11 cellular contexts compared by ENCODE assay signal in the genomic region with DNA sequence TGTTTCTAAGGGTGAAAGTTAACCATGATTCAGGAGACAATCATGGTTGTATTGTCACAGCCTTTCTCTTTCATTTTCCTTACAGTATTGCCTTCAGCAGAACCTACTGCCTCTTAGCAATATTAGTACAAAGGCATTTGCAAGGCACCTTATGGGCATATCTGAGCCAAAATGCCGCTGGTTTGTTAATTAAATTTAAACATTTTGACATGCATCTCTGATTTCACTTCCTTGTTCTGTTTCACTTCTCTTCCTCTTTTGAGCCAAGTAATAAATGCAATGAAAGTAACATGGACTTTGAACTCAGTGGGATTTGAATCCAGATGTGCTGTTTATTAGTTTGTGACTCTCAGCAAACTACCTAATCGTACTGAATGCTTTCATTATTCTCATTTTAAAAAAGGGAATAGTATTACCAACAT.
DNase-seq lines count a peak whose midpoint lies in the region; ATAC-seq and TF ChIP-seq lines count a peak whose summit lies in the region.
"Had no signal": no experiment of that assay in that cellular context is flagged by ENCODE, and none has a peak within 500 bp of the region (broad histone marks: within the 10 kb centered on the region; RNA-seq: fewer than 3 reads in every experiment).

No MANE protein-coding gene starts in this region.

- no peaks in the 10 kb centered on the region for H3K36me3 ChIP-seq in muscle layer of duodenum (ENCODE audit: control insufficient read depth in 1 of 2, insufficient read depth in 2 of 2, low read length in 2 of 2)
- H3K36me3 ChIP-seq: right atrium auricular region, stomach had no signal

- no peaks in the 10 kb centered on the region for H3K4me1 ChIP-seq in muscle layer of duodenum (ENCODE audit: control insufficient read depth in 1 of 2, insufficient read depth in 2 of 2, low read length in 2 of 2)

- no peak for TF ChIP-seq POLR2A in lower leg skin (IDR thresholded peaks at IDR 0.05)

- WGBS in lower leg skin, 2 donors = 63 to 64% methylated on average over 2 of the region's 2 CpGs

- ATAC-seq in GM18909 (IDR thresholded peaks at IDR 0.05; ENCODE audit: poor library complexity, unreplicated experiment) (peak; percentile 86), HG02763 (IDR thresholded peaks at IDR 0.05; ENCODE audit: unreplicated experiment) (peak; percentile 88)

- H3K4me3 ChIP-seq in muscle layer of duodenum (ENCODE audit: low read depth in 1 of 2, low read length in 2 of 2) = no peak overlapping the region
- H3K4me3 ChIP-seq in lower leg skin (ENCODE audit: low read depth, poor library complexity, severe bottlenecking) = no peak overlapping the region
- H3K4me3 ChIP-seq: right atrium auricular region, stomach had no signal

- intact Hi-C loops in lower leg skin (cut with DNase I; ENCODE audit: low total_unique reads) = no loop called here

- no peaks in the 10 kb centered on the region for H3K27me3 ChIP-seq in muscle layer of duodenum (ENCODE audit: low read depth, low read length)
- H3K27me3 ChIP-seq: right atrium auricular region, stomach had no signal

- TF ChIP-seq CTCF in lower leg skin (IDR thresholded peaks at IDR 0.05) = no peak

- no peaks in the 10 kb centered on the region for H3K9me3 ChIP-seq in muscle layer of duodenum (ENCODE audit: control insufficient read depth in 1 of 2, low read length in 2 of 2)
- H3K9me3 ChIP-seq: right atrium auricular region, stomach had no signal

- peak; percentile 64 to 66 for DNase-seq in Kasumi-1 (lab: John Stamatoyannopoulos, UW)
- DNase-seq in NK-92 treated with Interleukin-12 subunit alpha and Interleukin-12 subunit beta, amount 100 ng/mL, for 24 hours (lab: John Stamatoyannopoulos, UW) = no peak
- no peak for DNase-seq in NCI-H2171 (lab: John Stamatoyannopoulos, UW)
- no peak for DNase-seq in lower leg skin (ENCODE audit: low spot score in 2 of 2)
- no peak for DNase-seq in HK-2 (ENCODE audit: unreplicated experiment)
- DNase-seq: NCI-H1048, stomach had no signal

- H3K27ac ChIP-seq in muscle layer of duodenum (ENCODE audit: low read length) = peak overlapping the region; percentile 19
- H3K27ac ChIP-seq: stomach had no signal

Comparison
In these comparisons a context has a peak if more than half of its experiments do, and no peak if none do; other contexts are left out.
1. DNase-seq: peak in Kasumi-1 (2 of 2); none in NK-92 treated with Interleukin-12 subunit alpha and Interleukin-12 subunit beta, amount 100 ng/mL, for 24 hours (single experiment), NCI-H2171 (single experiment), lower leg skin (0 of 2) and HK-2 (single experiment).